In the genomic region with DNA sequence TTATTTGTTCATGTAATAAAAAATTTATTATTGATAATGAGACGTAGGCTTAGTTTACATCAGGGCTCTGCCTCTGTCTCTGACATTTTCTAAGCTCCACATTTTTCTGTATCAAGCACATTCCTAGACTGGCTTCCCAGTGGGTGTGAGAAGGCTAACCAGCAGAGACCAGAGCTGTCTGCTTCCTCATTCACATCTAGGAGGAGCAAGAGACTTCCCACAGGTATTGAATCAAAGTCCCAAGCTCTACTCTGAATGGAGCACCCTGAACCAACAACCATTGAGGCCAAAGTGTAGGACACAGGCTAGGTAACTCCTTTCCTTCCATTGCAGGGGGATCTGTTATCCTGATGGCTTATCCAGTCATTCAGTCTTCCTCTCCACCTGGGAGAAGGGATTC, we compare ENCODE assay signal across 18 cellular contexts.
"Had no signal": no experiment of that assay in that cellular context is flagged by ENCODE, and none has a peak within 500 bp of the region (broad histone marks: within the 10 kb centered on the region; RNA-seq: fewer than 3 reads in every experiment).

No MANE protein-coding gene starts in this region.

- DNase-seq: activated CD4-positive, alpha-beta T cell treated with anti-CD3 and anti-CD28 coated beads for 4 hours; activated naive CD4-positive, alpha-beta T cell treated with anti-CD3 and anti-CD28 coated beads, Interleukin-2, amount 50 U/mL, for 16 hours; activated T-cell treated with anti-CD3 and anti-CD28 coated beads for 4 hours; amniotic stem cell; cerebellar nuclear complex; dorsolateral prefrontal cortex; islet precursor cell; left lung; retina; stimulated activated CD4-positive, alpha-beta T cell treated with anti-CD3 and anti-CD28 coated beads, Interleukin-15, amount 100 ng/mL, for 24 hours; stimulated activated CD4-positive, alpha-beta T cell treated with anti-CD3 and anti-CD28 coated beads, Interleukin-4, amount 100 ng/mL, for 24 hours; SW 1271; T1000 had no signal

- H3K27ac Mint-ChIP-seq: memory B cell; stimulated activated naive CD8-positive, alpha-beta T cell treated with anti-CD3 and anti-CD28 coated beads, Interleukin-15, Interleukin-2, amounts not matched to agents 100 ng/mL and 50 ng/mL, for 24 hours had no signal

- H3K27ac ChIP-seq: dorsolateral prefrontal cortex, left lung, VCaP had no signal

- H3K4me3 Mint-ChIP-seq: memory B cell; stimulated activated naive CD8-positive, alpha-beta T cell treated with anti-CD3 and anti-CD28 coated beads, Interleukin-15, Interleukin-2, amounts not matched to agents 100 ng/mL and 50 ng/mL, for 24 hours had no signal

- H3K9me3 ChIP-seq: left lung had no signal

- H3K4me3 ChIP-seq: dorsolateral prefrontal cortex, left lung had no signal

- H3K27me3 ChIP-seq: dorsolateral prefrontal cortex, left lung had no signal

- H3K36me3 ChIP-seq: left lung had no signal

- H3K27me3 Mint-ChIP-seq: memory B cell; stimulated activated naive CD8-positive, alpha-beta T cell treated with anti-CD3 and anti-CD28 coated beads, Interleukin-15, Interleukin-2, amounts not matched to agents 100 ng/mL and 50 ng/mL, for 24 hours had no signal

- FAIRE-seq: endometrium had no signal

- ATAC-seq: esophagus mucosa, left lung had no signal
